19 cellular contexts compared by ENCODE assay signal in the genomic region with DNA sequence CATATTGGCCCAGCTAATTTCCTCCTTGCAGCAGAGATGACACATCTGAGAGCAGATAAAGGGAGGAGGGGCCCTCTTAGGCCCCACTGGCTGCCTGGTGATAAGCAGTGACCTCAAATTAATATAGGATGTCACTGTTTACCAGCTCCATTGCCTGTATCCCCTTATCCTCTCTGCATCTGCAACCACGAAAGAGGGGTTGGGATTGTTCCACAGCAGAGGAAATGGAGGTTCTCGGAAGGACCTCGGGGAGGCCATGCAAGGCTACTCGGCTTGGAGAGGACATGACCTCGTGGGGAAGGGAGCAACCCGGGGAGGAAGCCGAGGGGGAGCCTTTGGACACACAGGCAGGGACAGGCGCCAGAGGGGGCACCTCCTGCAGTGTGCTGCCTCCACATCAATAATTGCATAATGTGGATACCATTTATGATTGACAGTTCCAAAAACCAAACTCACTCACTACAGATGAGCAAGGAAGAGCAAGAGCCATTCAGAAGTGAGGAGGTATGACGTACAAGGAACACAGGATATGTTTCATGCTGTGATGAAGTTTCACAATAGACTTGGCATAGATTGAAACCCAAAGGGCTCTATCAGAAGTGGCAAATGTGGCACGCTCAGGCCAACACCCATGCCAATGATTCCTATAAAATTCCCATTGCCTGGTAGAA. TPM values are rescaled to one million over a fixed set of nuclear protein-coding genes. Genes with fewer than 3 reads are reported as not detected.
DNase-seq lines count a peak whose midpoint lies in the region; ATAC-seq, FAIRE-seq and TF ChIP-seq lines count a peak whose summit lies in the region.
"Had no signal": no experiment of that assay in that cellular context is flagged by ENCODE, and none has a peak within 500 bp of the region (broad histone marks: within the 10 kb centered on the region; RNA-seq: fewer than 3 reads in every experiment).

No MANE protein-coding gene starts in this region.

- H3K4me2 ChIP-seq in HepG2 (ENCODE audit: low read depth, low read length) (no peak overlapping the region), Karpas-422 (ENCODE audit: low read depth, low read length, poor library complexity, severe bottlenecking) (no peak overlapping the region)

- peak; percentile 43 for ATAC-seq in activated T-helper 17 cell treated with anti-CD3 and anti-CD28 coated beads, Interleukin-2, amount 50 U/mL, for 72 hours (replicated peaks)
- no peak; the same call in 2 of the 3 replicates for ATAC-seq in HepG2

- no peaks in the 10 kb centered on the region for H3K9me2 ChIP-seq in Karpas-422 (replicated peaks; ENCODE audit: insufficient read depth, low read length)

- no peaks in the 10 kb centered on the region for H4K20me1 ChIP-seq in HepG2 (ENCODE audit: insufficient read depth, low read length)
- H4K20me1 ChIP-seq in Karpas-422 (ENCODE audit: insufficient read depth, low read depth, low read length): no peaks in the 10 kb centered on the region

- no peaks in the 10 kb centered on the region for H3K4me1 ChIP-seq in HepG2 (ENCODE audit: insufficient read depth, low read length)
- no peaks in the 10 kb centered on the region for H3K4me1 ChIP-seq in Karpas-422 (ENCODE audit: low read length)

- peaks cover 19% of the 10 kb centered on the region for H3K27me3 Mint-ChIP-seq in activated T-helper 17 cell treated with anti-CD3 and anti-CD28 coated beads, Interleukin-2, amount 50 U/mL, for 72 hours
- peaks cover 2 to 13% (median 7%) of the 10 kb centered on the region in 3 donors for H3K27me3 Mint-ChIP-seq in immature natural killer cell (ENCODE audit: low read depth in 3 of 3)

- H3K4me3 Mint-ChIP-seq in activated T-helper 17 cell treated with anti-CD3 and anti-CD28 coated beads, Interleukin-2, amount 50 U/mL, for 72 hours: no peak overlapping the region
- H3K4me3 Mint-ChIP-seq in immature natural killer cell: no peak overlapping the region
- H3K4me3 Mint-ChIP-seq: natural killer cell had no signal

- in situ Hi-C loops in HepG2 (cut with HindIII; ENCODE audit: extremely low pct_ligation_motif_present, low pct_unique_long_range_greater_than_20kb): no loop called here

- H3K9me3 ChIP-seq in HepG2 (ENCODE audit: low read length) (no peaks in the 10 kb centered on the region), Karpas-422 (ENCODE audit: low read length) (no peaks in the 10 kb centered on the region)

- H3K9me3 Mint-ChIP-seq in activated T-helper 17 cell treated with anti-CD3 and anti-CD28 coated beads, Interleukin-2, amount 50 U/mL, for 72 hours: no peaks in the 10 kb centered on the region
- H3K9me3 Mint-ChIP-seq in immature natural killer cell: no peaks in the 10 kb centered on the region
- H3K9me3 Mint-ChIP-seq: natural killer cell had no signal

- POLR2A ChIA-PET in HepG2 (lab: Yijun Ruan, JAX): interaction anchor here (1.2 kb wide), 1 partner anchor 57 kb away, joined by 3 read pairs; no protein-coding TSS in a partner anchor

- WGBS in HepG2 (ENCODE audit: low lambda C conversion rate): 69% methylated on average over 10 of the region's 10 CpGs

- H3K9ac ChIP-seq in HepG2 (ENCODE audit: insufficient read depth, low read depth, low read length) (no peak overlapping the region), Karpas-422 (ENCODE audit: low read length) (no peak overlapping the region)

- no peaks in the 10 kb centered on the region for H3K79me2 ChIP-seq in HepG2 (ENCODE audit: insufficient read depth, low read length)
- no peaks in the 10 kb centered on the region for H3K79me2 ChIP-seq in Karpas-422 (ENCODE audit: low read length)

- TF ChIP-seq EP300 in HepG2 (IDR thresholded peaks at IDR 0.05; ENCODE audit: low read depth in 2 of 2, low read length in 2 of 2): no peak
- TF ChIP-seq EP300 in HepG2 (CRISPR knock-in tag; IDR thresholded peaks at IDR 0.05; ENCODE audit: borderline replicate concordance): no peak

- H3K27me3 ChIP-seq in HepG2 (ENCODE audit: control insufficient read depth in 1 of 2, insufficient read depth in 2 of 2, low read length in 2 of 2): no peaks in the 10 kb centered on the region
- H3K27me3 ChIP-seq in Karpas-422 (ENCODE audit: low read length): no peaks in the 10 kb centered on the region

- H3K27ac ChIP-seq in HepG2 (ENCODE audit: extremely low read length, insufficient read depth, low read length): no peak overlapping the region
- H3K27ac ChIP-seq in Karpas-422 (ENCODE audit: low read length): no peak overlapping the region

- no peak for TF ChIP-seq CTCF in HepG2 (CRISPR knock-in tag; IDR thresholded peaks at IDR 0.05)

- H3K27ac Mint-ChIP-seq in activated T-helper 17 cell treated with anti-CD3 and anti-CD28 coated beads, Interleukin-2, amount 50 U/mL, for 72 hours: no peak overlapping the region
- H3K27ac Mint-ChIP-seq in immature natural killer cell: no peak overlapping the region
- H3K27ac Mint-ChIP-seq: natural killer cell had no signal

- no peak for FAIRE-seq in HepG2 (lab: Jason Lieb, UNC)
- FAIRE-seq: GM12892, TTC549, urothelium cell line had no signal

- H3K36me3 ChIP-seq in HepG2 (replicated peaks in 1 of 2; ENCODE audit: control insufficient read depth in 1 of 2, insufficient read depth in 2 of 2, low read length in 2 of 2) (peaks cover 2% of the 10 kb centered on the region in 2 experiments; a peak in 1 of 5 replicates), Karpas-422 (ENCODE audit: insufficient read depth, low read length) (no peaks in the 10 kb centered on the region)

- CTCF ChIA-PET in HepG2 (lab: Yijun Ruan, JAX; ENCODE audit: low intra/inter-chr PET ratio, low total read pairs): no interaction called here

- no TSS peak for BruUV-seq in HepG2 (replicated peaks; lab: Mats Ljungman, UMichigan)

- no peak overlapping the region for H2AFZ ChIP-seq in HepG2 (ENCODE audit: low read length)
- no peak overlapping the region for H2AFZ ChIP-seq in Karpas-422 (ENCODE audit: low read length)

- DNase-seq in CMK (ENCODE audit: low read depth) (peak; percentile 99), NCI-H226 (peak; percentile 56), HepG2 (ENCODE audit: low spot score) (no peak), Karpas-422 (no peak), hypothalamus (lab: John Stamatoyannopoulos, UW) (no peak), immature natural killer cell (no peak), NCI-H69 (lab: John Stamatoyannopoulos, UW) (no peak)
- DNase-seq: activated naive CD4-positive, alpha-beta T cell; natural killer cell; NCI-H1436; NCI-H446 treated with DMSO at 0.1 percent for 48 hours; retina; SHP77; stimulated activated CD4-positive, alpha-beta T cell treated with anti-CD3 and anti-CD28 coated beads, Interleukin-4, amount 100 ng/mL, for 1 hour had no signal

- intact Hi-C loops in HepG2 (cut with micrococcal nuclease; ENCODE audit: unreplicated experiment): no loop called here

- no peaks in the 10 kb centered on the region for H3K36me3 Mint-ChIP-seq in activated T-helper 17 cell treated with anti-CD3 and anti-CD28 coated beads, Interleukin-2, amount 50 U/mL, for 72 hours (ENCODE audit: low read depth)
- no peaks in the 10 kb centered on the region for H3K36me3 Mint-ChIP-seq in immature natural killer cell
- H3K36me3 Mint-ChIP-seq: natural killer cell had no signal

- no peak for TF ChIP-seq RAD21 in HepG2 (CRISPR knock-in tag; IDR thresholded peaks at IDR 0.05)

- H3K4me1 Mint-ChIP-seq in activated T-helper 17 cell treated with anti-CD3 and anti-CD28 coated beads, Interleukin-2, amount 50 U/mL, for 72 hours: no peaks in the 10 kb centered on the region
- H3K4me1 Mint-ChIP-seq in immature natural killer cell: no peaks in the 10 kb centered on the region
- H3K4me1 Mint-ChIP-seq: natural killer cell had no signal

- no peak overlapping the region for H3K4me3 ChIP-seq in HepG2 (replicated peaks in 1 of 3; ENCODE audit: insufficient read depth in 1 of 3, low read depth in 2 of 3, low read length in 3 of 3)
- H3K4me3 ChIP-seq in Karpas-422 (ENCODE audit: low read length): no peak overlapping the region

- no peak for TF ChIP-seq POLR2A in HepG2 (IDR thresholded peaks at IDR 0.05; ENCODE audit: insufficient read depth in 1 of 2, low read depth in 2 of 2, low read length in 2 of 2)

RNA-seq across cellular contexts. Expression of gene SMOX, which starts 43.9 kb away (rescaled TPM):
- total RNA-seq in activated T-helper 17 cell treated with anti-CD3 and anti-CD28 coated beads, Interleukin-2, amount 50 U/mL, for 72 hours: 10 to 100 TPM in 1 of 2 donors, 1 to 10 TPM in 1; 8.3 to 19.9 TPM
- 15.2 and 22.7 TPM in 2 replicates for total RNA-seq in HepG2 (2016; rRNA removed; fragmentation: Illumina TruSeq; extraction: Trizol)
- 6.1 and 6.3 TPM in 2 replicates for total RNA-seq in HepG2 (2016; cell fraction: cytosol; rRNA removed; fragmentation: Illumina TruSeq; extraction: Trizol; ENCODE audit: low read depth)
- total RNA-seq in HepG2 (2016; cell fraction: insoluble cytoplasmic fraction; rRNA removed; fragmentation: Illumina TruSeq; extraction: Trizol): 15.6 and 22.2 TPM in 2 replicates
- 10.3 and 11.1 TPM in 2 replicates for total RNA-seq in HepG2 (2016; cell fraction: membrane; rRNA removed; fragmentation: Illumina TruSeq; extraction: Trizol)
- total RNA-seq in HepG2 (2016; cell fraction: nucleus; rRNA removed; fragmentation: Illumina TruSeq; extraction: Trizol): 12.0 and 12.7 TPM in 2 replicates
- polyA plus RNA-seq in HepG2 (2011; rRNA removed): 10.2 and 12.2 TPM in 2 replicates
- 9.3 and 16.7 TPM in 2 replicates for polyA plus RNA-seq in HepG2 (2011; cell fraction: cytosol; rRNA removed)
- polyA plus RNA-seq in HepG2 (2011; cell fraction: nucleus; rRNA removed): 29.6 TPM in 2 replicates
- polyA plus RNA-seq in HepG2 (2012): 13.2 and 25.9 TPM in 2 replicates
- 5.0 and 6.4 TPM in 2 replicates for polyA plus RNA-seq in HepG2 (2016; cell fraction: cytosol; fragmentation: Illumina TruSeq; extraction: Trizol; ENCODE audit: low read depth)
- 19.3 and 21.5 TPM in 2 replicates for polyA plus RNA-seq in HepG2 (2016; cell fraction: insoluble cytoplasmic fraction; fragmentation: Illumina TruSeq; extraction: Trizol; ENCODE audit: low read depth)
- polyA plus RNA-seq in HepG2 (2016; cell fraction: membrane; fragmentation: Illumina TruSeq; extraction: Trizol; ENCODE audit: low read depth): 10.4 and 12.4 TPM in 2 replicates
- polyA plus RNA-seq in HepG2 (2016; cell fraction: nucleus; fragmentation: Illumina TruSeq; extraction: Trizol; ENCODE audit: insufficient read depth, low read depth): 22.2 and 26.5 TPM in 2 replicates
- polyA minus RNA-seq in HepG2 (2011; rRNA and poly(A)+ RNA removed; ENCODE audit: low replicate concordance): 17.6 and 18.8 TPM in 2 replicates
- polyA minus RNA-seq in HepG2 (2011; cell fraction: cytosol; rRNA and poly(A)+ RNA removed): 3.9 and 5.8 TPM in 2 replicates
- polyA minus RNA-seq in HepG2 (2011; cell fraction: nucleus; rRNA and poly(A)+ RNA removed): 8.5 and 10.0 TPM in 2 replicates
- not detected in 2 replicates for total RNA-seq in Karpas-422 (2014; rRNA removed; shearing (Covaris generic); ENCODE audit: low replicate concordance)
- 1 to 10 TPM in 2 of 3 donors, not detected in 1; 1.5 to 2.7 TPM for polyA plus RNA-seq in immature natural killer cell

RNA-seq across cellular contexts. Expression of gene ADRA1D, which starts 56.6 kb away (rescaled TPM):
- not detected for total RNA-seq in activated T-helper 17 cell treated with anti-CD3 and anti-CD28 coated beads, Interleukin-2, amount 50 U/mL, for 72 hours
- 0.07 TPM in 1 of 2 replicates, not detected in the other for total RNA-seq in HepG2 (2016; rRNA removed; fragmentation: Illumina TruSeq; extraction: Trizol)
- total RNA-seq in HepG2 (2016; cell fraction: cytosol; rRNA removed; fragmentation: Illumina TruSeq; extraction: Trizol; ENCODE audit: low read depth): not detected in 2 replicates
- 0.17 TPM in 1 of 2 replicates, not detected in the other for total RNA-seq in HepG2 (2016; cell fraction: insoluble cytoplasmic fraction; rRNA removed; fragmentation: Illumina TruSeq; extraction: Trizol)
- total RNA-seq in HepG2 (2016; cell fraction: membrane; rRNA removed; fragmentation: Illumina TruSeq; extraction: Trizol): 0.09 TPM in 1 of 2 replicates, not detected in the other
- total RNA-seq in HepG2 (2016; cell fraction: nucleus; rRNA removed; fragmentation: Illumina TruSeq; extraction: Trizol): 0.13 TPM in 1 of 2 replicates, not detected in the other
- polyA plus RNA-seq in HepG2 (2011; rRNA removed) (0.09 and 0.13 TPM in 2 replicates), immature natural killer cell (not detected)
- polyA plus RNA-seq in HepG2 (2011; cell fraction: cytosol; rRNA removed): 0.06 and 0.24 TPM in 2 replicates
- 0.26 and 0.45 TPM in 2 replicates for polyA plus RNA-seq in HepG2 (2011; cell fraction: nucleus; rRNA removed)
- polyA plus RNA-seq in HepG2 (2012): 0.24 TPM in 1 of 2 replicates, not detected in the other
- 0.03 TPM in 1 of 2 replicates, not detected in the other for polyA plus RNA-seq in HepG2 (2016; cell fraction: cytosol; fragmentation: Illumina TruSeq; extraction: Trizol; ENCODE audit: low read depth)
- polyA plus RNA-seq in HepG2 (2016; cell fraction: insoluble cytoplasmic fraction; fragmentation: Illumina TruSeq; extraction: Trizol; ENCODE audit: low read depth): 0.19 TPM in 1 of 2 replicates, not detected in the other
- 0.07 TPM in 1 of 2 replicates, not detected in the other for polyA plus RNA-seq in HepG2 (2016; cell fraction: membrane; fragmentation: Illumina TruSeq; extraction: Trizol; ENCODE audit: low read depth)
- polyA plus RNA-seq in HepG2 (2016; cell fraction: nucleus; fragmentation: Illumina TruSeq; extraction: Trizol; ENCODE audit: insufficient read depth, low read depth): 0.33 and 0.37 TPM in 2 replicates
- 0.50 TPM in 1 of 2 replicates, not detected in the other for polyA minus RNA-seq in HepG2 (2011; rRNA and poly(A)+ RNA removed; ENCODE audit: low replicate concordance)
- polyA minus RNA-seq in HepG2 (2011; cell fraction: cytosol; rRNA and poly(A)+ RNA removed): not detected in 2 replicates
- polyA minus RNA-seq in HepG2 (2011; cell fraction: nucleus; rRNA and poly(A)+ RNA removed): 0.26 and 0.62 TPM in 2 replicates
- total RNA-seq in Karpas-422 (2014; rRNA removed; shearing (Covaris generic); ENCODE audit: low replicate concordance): not detected in 2 replicates
- total RNA-seq: Daoy, natural killer cell had no signal

Comparison
In these comparisons a context has a peak if more than half of its experiments do, and no peak if none do; other contexts are left out.
1. DNase-seq: peak in CMK (single experiment) and NCI-H226 (single experiment); none in HepG2 (single experiment), Karpas-422 (single experiment), hypothalamus (0 of 51), immature natural killer cell (0 of 3) and NCI-H69 (single experiment).